Comparison of ENCODE assay signal across 8 cellular contexts in the genomic region with DNA sequence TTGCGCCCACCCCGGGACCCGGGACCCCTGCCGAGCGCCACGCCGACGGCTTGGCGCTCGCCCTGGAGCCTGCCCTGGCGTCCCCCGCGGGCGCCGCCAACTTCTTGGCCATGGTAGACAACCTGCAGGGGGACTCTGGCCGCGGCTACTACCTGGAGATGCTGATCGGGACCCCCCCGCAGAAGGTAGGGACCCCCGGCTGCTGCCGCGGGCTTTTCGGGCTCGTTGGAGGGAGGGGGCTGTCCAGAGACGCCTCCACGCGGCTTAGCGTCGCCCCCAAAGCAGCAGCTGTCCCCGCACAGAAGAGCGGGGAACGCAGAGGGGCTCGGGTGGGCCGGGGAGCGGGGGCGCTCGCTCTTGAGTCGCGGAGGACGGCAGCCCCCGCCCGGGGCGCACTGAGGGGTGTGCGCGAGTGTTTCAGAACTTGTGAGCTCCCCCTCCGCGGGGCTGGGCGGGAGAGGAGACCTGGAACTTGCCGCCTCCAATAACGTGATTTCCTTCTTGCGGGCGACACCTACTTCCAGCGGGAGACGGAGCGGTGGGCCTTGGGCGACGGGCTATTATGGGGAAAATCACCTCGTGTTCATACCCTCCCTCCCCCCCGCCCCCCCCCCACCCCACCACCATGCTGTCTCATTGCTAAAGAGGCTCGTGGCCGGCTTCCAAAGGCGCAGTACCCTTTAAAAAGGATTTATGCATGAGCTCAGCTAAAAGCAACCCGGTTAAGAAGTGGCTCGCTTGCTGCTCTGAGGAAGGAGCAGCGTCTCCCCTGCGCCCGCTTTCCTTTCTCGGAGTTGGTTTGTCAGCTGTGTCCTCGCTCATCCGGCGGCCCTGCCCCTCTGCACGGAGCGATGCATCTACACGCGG. TPM values are rescaled to one million over a fixed set of nuclear protein-coding genes. Genes with fewer than 3 reads are reported as not detected.
DNase-seq lines count a peak whose midpoint lies in the region; ATAC-seq lines count a peak whose summit lies in the region.

No MANE protein-coding gene starts in this region.

- no peak overlapping the region for H3K27ac Mint-ChIP-seq in activated T-helper 17 cell treated with anti-CD3 and anti-CD28 coated beads, Interleukin-2, amount 50 U/mL, for 72 hours

- peaks cover 4% of the 10 kb centered on the region for H3K36me3 Mint-ChIP-seq in activated T-helper 17 cell treated with anti-CD3 and anti-CD28 coated beads, Interleukin-2, amount 50 U/mL, for 72 hours (ENCODE audit: low read depth)

- H3K27me3 Mint-ChIP-seq in activated T-helper 17 cell treated with anti-CD3 and anti-CD28 coated beads, Interleukin-2, amount 50 U/mL, for 72 hours: peaks cover 44% of the 10 kb centered on the region

- peaks cover 5% of the 10 kb centered on the region for H3K4me1 Mint-ChIP-seq in activated T-helper 17 cell treated with anti-CD3 and anti-CD28 coated beads, Interleukin-2, amount 50 U/mL, for 72 hours

- in situ Hi-C loops in G401 (cut with HindIII; ENCODE audit: low sequenced_read_pairs): no loop called here

- H3K4me3 Mint-ChIP-seq in activated T-helper 17 cell treated with anti-CD3 and anti-CD28 coated beads, Interleukin-2, amount 50 U/mL, for 72 hours: peak overlapping the region; percentile 68

- DNase-seq in DMS53 treated with DMSO at 0.1 percent for 48 hours (lab: John Stamatoyannopoulos, UW; ENCODE audit: unreplicated experiment) (peak; percentile 2), LoVo (ENCODE audit: low spot score) (peak; percentile 39), Right ventricle myocardium superior (peak; percentile 75), occipital lobe (lab: John Stamatoyannopoulos, UW) (peak; percentile 35), G401 (ENCODE audit: low spot score) (no peak), SIG-M5 (lab: John Stamatoyannopoulos, UW) (no peak), NCI-H446 (lab: John Stamatoyannopoulos, UW) (no peak)

- no peaks in the 10 kb centered on the region for H3K9me3 Mint-ChIP-seq in activated T-helper 17 cell treated with anti-CD3 and anti-CD28 coated beads, Interleukin-2, amount 50 U/mL, for 72 hours

- intact Hi-C loops in Right ventricle myocardium superior (cut with DNase I): no loop called here

- ATAC-seq in activated T-helper 17 cell treated with anti-CD3 and anti-CD28 coated beads, Interleukin-2, amount 50 U/mL, for 72 hours (replicated peaks): no peak
- ATAC-seq in Right ventricle myocardium superior (ENCODE audit: poor library complexity): peak; percentile 45

RNA-seq across cellular contexts. Expression of gene BACE2, which starts 0.7 kb away (rescaled TPM):
- total RNA-seq in activated T-helper 17 cell treated with anti-CD3 and anti-CD28 coated beads, Interleukin-2, amount 50 U/mL, for 72 hours: under 1 TPM in 1 of 2 donors, not detected in 1; 0.52 TPM
- total RNA-seq in Right ventricle myocardium superior (11.4 TPM), occipital lobe (8.6 TPM)
- total RNA-seq in G401 (2014; rRNA removed; shearing (Covaris generic)): not detected in 2 replicates

Comparison
In these comparisons a context has a peak if more than half of its experiments do, and no peak if none do; other contexts are left out.
1. DNase-seq: peak in DMS53 treated with DMSO at 0.1 percent for 48 hours (single experiment), LoVo (single experiment), Right ventricle myocardium superior (single experiment) and occipital lobe (single experiment); none in G401 (single experiment), SIG-M5 (single experiment) and NCI-H446 (0 of 2).